ENCODE assay signal across 1 cellular context in the genomic region with DNA sequence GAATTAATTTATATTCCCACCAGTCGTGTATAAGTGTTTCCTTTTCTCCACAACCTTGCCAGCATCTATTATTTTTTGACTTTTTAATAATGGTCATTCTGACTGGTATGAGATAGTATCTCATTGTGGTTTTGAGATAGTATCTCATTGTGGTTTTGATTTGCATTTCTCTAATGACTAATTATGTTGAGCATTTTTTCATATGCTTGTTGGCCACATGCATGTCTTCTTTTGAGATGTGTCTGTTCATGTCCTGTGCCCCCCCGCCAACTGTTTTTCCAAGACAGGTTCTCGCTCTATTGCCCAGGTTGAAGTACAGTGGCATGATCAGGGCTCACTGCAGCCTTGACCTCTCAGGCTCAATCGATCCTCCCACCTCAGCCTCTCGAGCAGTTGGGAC.
TF ChIP-seq lines count a peak whose summit lies in the region.

No MANE protein-coding gene starts in this region.

TF ChIP-seq in GM12878, 131 proteins besides CTCF, POLR2A, EP300 and RAD21 (continued from another document):
- TF ChIP-seq, protein P1, sequence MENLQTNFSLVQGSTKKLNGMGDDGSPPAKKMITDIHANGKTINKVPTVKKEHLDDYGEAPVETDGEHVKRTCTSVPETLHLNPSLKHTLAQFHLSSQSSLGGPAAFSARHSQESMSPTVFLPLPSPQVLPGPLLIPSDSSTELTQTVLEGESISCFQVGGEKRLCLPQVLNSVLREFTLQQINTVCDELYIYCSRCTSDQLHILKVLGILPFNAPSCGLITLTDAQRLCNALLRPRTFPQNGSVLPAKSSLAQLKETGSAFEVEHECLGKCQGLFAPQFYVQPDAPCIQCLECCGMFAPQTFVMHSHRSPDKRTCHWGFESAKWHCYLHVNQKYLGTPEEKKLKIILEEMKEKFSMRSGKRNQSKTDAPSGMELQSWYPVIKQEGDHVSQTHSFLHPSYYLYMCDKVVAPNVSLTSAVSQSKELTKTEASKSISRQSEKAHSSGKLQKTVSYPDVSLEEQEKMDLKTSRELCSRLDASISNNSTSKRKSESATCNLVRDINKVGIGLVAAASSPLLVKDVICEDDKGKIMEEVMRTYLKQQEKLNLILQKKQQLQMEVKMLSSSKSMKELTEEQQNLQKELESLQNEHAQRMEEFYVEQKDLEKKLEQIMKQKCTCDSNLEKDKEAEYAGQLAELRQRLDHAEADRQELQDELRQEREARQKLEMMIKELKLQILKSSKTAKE (IDR thresholded peaks at IDR 0.05; ENCODE audit: low read depth, poor library complexity, severe bottlenecking): peak; percentile 19
- TF ChIP-seq NR2F1 (conservative IDR thresholded peaks at IDR 0.05) (0 out of 2 replicates have a peak, but pooled peaks have one; percentile 39), BHLHE40 (IDR thresholded peaks at IDR 0.05; ENCODE audit: borderline replicate concordance in 1 of 2, low read depth in 2 of 2, low read length in 1 of 2) (peak in 1 of 2 experiments; percentile 45; a peak in 2 of 4 replicates), ATF7 (IDR thresholded peaks at IDR 0.05; ENCODE audit: low read depth) (peak; percentile 70), RUNX3 (IDR thresholded peaks at IDR 0.05; ENCODE audit: low read length) (peak; percentile 76), IKZF1 (conservative IDR thresholded peaks at IDR 0.05) (0 out of 2 replicates have a peak, but pooled peaks have one; percentile 19), IKZF2 (IDR thresholded peaks at IDR 0.05) (peak; percentile 54 to 69; a peak in 3 of 4 replicates), ZNF217 (IDR thresholded peaks at IDR 0.05) (0 out of 2 replicates have a peak, but pooled peaks have one; percentile 62), MTA2 (IDR thresholded peaks at IDR 0.05; ENCODE audit: low read depth) (peak; percentile 90)
- TF ChIP-seq, protein P2, sequence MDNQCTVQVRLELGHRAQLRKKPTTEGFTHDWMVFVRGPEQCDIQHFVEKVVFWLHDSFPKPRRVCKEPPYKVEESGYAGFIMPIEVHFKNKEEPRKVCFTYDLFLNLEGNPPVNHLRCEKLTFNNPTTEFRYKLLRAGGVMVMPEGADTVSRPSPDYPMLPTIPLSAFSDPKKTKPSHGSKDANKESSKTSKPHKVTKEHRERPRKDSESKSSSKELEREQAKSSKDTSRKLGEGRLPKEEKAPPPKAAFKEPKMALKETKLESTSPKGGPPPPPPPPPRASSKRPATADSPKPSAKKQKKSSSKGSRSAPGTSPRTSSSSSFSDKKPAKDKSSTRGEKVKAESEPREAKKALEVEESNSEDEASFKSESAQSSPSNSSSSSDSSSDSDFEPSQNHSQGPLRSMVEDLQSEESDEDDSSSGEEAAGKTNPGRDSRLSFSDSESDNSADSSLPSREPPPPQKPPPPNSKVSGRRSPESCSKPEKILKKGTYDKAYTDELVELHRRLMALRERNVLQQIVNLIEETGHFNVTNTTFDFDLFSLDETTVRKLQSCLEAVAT (IDR thresholded peaks at IDR 0.05): 0 out of 2 replicates have a peak, but pooled peaks have one; percentile 42
- TF ChIP-seq, protein P3, sequence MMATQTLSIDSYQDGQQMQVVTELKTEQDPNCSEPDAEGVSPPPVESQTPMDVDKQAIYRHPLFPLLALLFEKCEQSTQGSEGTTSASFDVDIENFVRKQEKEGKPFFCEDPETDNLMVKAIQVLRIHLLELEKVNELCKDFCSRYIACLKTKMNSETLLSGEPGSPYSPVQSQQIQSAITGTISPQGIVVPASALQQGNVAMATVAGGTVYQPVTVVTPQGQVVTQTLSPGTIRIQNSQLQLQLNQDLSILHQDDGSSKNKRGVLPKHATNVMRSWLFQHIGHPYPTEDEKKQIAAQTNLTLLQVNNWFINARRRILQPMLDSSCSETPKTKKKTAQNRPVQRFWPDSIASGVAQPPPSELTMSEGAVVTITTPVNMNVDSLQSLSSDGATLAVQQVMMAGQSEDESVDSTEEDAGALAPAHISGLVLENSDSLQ (IDR thresholded peaks at IDR 0.05): 0 out of 2 replicates have a peak, but pooled peaks have one; percentile 13
TF ChIP-seq in GM12878: peak in this region for 12; not testable (repeated sequence) for 119.
